Comparison of ENCODE assay signal across 8 cellular contexts in the genomic region with DNA sequence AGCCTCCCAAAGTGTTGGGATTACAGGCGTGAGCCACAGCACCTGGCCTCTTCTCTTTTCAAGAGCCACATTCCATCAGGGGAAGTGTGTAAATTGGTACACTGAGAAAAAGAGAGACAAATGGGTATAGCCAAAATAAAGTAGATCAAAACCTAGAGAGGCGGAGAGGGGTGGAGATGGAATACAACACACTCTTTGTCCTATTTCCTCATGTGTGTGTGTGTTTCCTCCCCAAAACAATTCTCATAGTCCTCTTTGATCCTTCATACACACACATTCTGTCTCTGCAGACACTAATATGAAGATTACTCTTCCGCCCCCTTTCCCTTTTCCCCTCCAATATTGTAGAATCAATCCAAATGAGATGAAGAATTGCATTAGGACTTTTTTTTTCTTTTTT. TPM values are rescaled to one million over a fixed set of nuclear protein-coding genes. Genes with fewer than 3 reads are reported as not detected.
"Had no signal": no experiment of that assay in that cellular context is flagged by ENCODE, and none has a peak within 500 bp of the region (broad histone marks: within the 10 kb centered on the region; RNA-seq: fewer than 3 reads in every experiment).

No MANE protein-coding gene starts in this region.

- H3K36me3 Mint-ChIP-seq: IgD-negative memory B cell had no signal

- H3K4me3 Mint-ChIP-seq: IgD-negative memory B cell had no signal

- H3K27me3 Mint-ChIP-seq: IgD-negative memory B cell had no signal

- H3K27ac ChIP-seq: HL-60, KMS-11 had no signal

- DNase-seq: IMR-90, KBM-7, KG1 had no signal

- H3K27ac Mint-ChIP-seq: IgD-negative memory B cell had no signal

- FAIRE-seq: HTR-8/SVneo had no signal

- H3K9ac ChIP-seq: KMS-11 had no signal

- H3K4me2 ChIP-seq: KMS-11 had no signal

- H3K9me3 Mint-ChIP-seq: IgD-negative memory B cell had no signal

RNA-seq across cellular contexts. Expression of a gene that starts 16.0 kb away (rescaled TPM):
- total RNA-seq: HT1080, IMR-90 had no signal
- polyA plus RNA-seq: IgD-negative memory B cell, IMR-90 had no signal

RNA-seq across cellular contexts. Expression of a gene that starts 39.2 kb away (rescaled TPM):
- total RNA-seq: HT1080 had no signal
